Comparison of ENCODE assay signal across 1 cellular context in the genomic region with DNA sequence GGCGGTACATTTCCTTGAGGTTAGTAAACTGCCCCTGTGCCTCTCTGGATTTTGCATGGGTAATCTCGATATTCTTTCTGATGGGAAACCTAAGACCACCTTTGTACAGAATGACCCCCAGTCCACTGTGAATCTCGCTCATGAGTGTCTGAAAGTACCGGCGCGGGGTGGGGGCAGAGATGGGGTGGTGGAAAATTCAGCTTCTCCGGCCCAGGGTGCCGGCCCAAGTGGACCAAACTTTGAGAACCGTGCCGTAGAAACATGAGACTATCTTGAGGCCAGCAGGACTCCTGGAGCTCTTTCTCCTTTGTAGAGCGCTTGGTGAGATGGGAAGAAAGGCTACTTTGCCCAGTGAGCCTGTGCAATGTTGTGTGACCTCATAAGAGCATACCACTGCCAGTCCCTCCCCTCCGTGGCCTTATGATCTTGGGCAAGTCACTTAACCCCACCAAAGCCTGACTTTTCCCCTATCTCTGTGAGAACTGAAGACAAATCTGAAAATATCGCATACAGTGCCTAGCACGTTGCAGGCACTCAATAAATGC.
TF ChIP-seq lines count a peak whose summit lies in the region.

No MANE protein-coding gene starts in this region.

TF ChIP-seq in H1, 55 proteins besides CTCF, POLR2A, EP300 and RAD21:
- TF ChIP-seq RXRA (IDR thresholded peaks at IDR 0.05; ENCODE audit: insufficient read depth, low read depth, low read length) = no peak
